In the genomic region with DNA sequence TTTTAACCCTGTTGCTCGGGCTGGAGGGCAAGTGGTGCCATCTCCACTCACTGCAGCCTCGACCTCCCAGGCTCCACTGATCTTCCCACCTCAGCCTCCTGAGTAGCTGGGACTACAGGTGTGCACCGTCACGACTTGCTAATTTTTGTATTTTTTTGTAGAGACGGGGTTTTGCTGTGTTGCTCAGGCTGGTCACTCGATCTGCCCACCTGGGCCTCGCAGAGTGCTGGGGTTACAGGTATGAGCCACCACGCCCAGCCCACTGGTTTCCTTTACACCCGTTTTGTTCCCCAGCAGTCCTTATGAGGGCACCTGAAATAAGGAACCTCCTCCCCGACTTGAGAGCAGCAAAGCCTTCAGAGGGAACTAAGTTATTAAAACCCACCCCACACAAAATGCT, we compare ENCODE assay signal across 14 cellular contexts. TPM values are rescaled to one million over a fixed set of nuclear protein-coding genes. Genes with fewer than 3 reads are reported as not detected.
DNase-seq lines count a peak whose midpoint lies in the region; ATAC-seq and TF ChIP-seq lines count a peak whose summit lies in the region.
"Not testable (repeated sequence)": the region's sequence is repeated elsewhere in the genome, so short reads cannot be mapped to it uniquely, and the experiment has no call there.
"Had no signal": no experiment of that assay in that cellular context is flagged by ENCODE, and none has a peak within 500 bp of the region (broad histone marks: within the 10 kb centered on the region; RNA-seq: fewer than 3 reads in every experiment).

No MANE protein-coding gene starts in this region.

- peak overlapping the region in 3 of 7 donors; percentile 30 to 75 (median 33) for H3K27ac Mint-ChIP-seq in CD4-positive, alpha-beta memory T cell
- H3K27ac Mint-ChIP-seq in activated CD4-positive, alpha-beta memory T cell treated with anti-CD3 and anti-CD28 coated beads for 36 hours = peak overlapping the region; percentile 73
- H3K27ac Mint-ChIP-seq in activated T-helper 2 cell treated with anti-CD3 and anti-CD28 coated beads, Interferon-gamma antibody, Interleukin-2, Interleukin-4, amounts not matched to agents 10 μg/mL and 5 μg/mL and 100 μg/mL, durations not matched to agents 14 hours and 24 hours and 36 hours = peak overlapping the region; percentile 62
- peak overlapping the region; percentile 60 for H3K27ac Mint-ChIP-seq in activated naive CD8-positive, alpha-beta T cell treated with anti-CD3 and anti-CD28 coated beads, Interleukin-2, amount 10 ng/mL, durations not matched to agents 7 days and 5 days
- H3K27ac Mint-ChIP-seq in naive thymus-derived CD4-positive, alpha-beta T cell = peak overlapping the region in 4 of 9 donors; percentile 5 to 67 (median 34)
- H3K27ac Mint-ChIP-seq in stimulated activated naive B cell treated with anti-CD40 and anti-IgM and Interleukin-4, amounts not matched to agents 10 μg/mL and 1 μg/mL and 100 μg/mL, for 72 hours = peak overlapping the region; percentile 56

- not testable (repeated sequence) for H3K27me3 Mint-ChIP-seq in CD4-positive, alpha-beta memory T cell; activated CD4-positive, alpha-beta memory T cell treated with anti-CD3 and anti-CD28 coated beads for 36 hours; activated T-helper 2 cell treated with anti-CD3 and anti-CD28 coated beads, Interferon-gamma antibody, Interleukin-2, Interleukin-4, amounts not matched to agents 10 μg/mL and 5 μg/mL and 100 μg/mL, durations not matched to agents 14 hours and 24 hours and 36 hours (ENCODE audit: low read depth); activated naive CD8-positive, alpha-beta T cell treated with anti-CD3 and anti-CD28 coated beads, Interleukin-2, amount 10 ng/mL, durations not matched to agents 7 days and 5 days; naive thymus-derived CD4-positive, alpha-beta T cell; stimulated activated naive B cell treated with anti-CD40 and anti-IgM and Interleukin-4, amounts not matched to agents 10 μg/mL and 1 μg/mL and 100 μg/mL, for 72 hours

- not testable (repeated sequence) for H3K9me2 ChIP-seq in PC-3 (replicated peaks; ENCODE audit: low read length)

- peaks cover 13 to 31% of the 10 kb centered on the region in 2 donors for H3K36me3 Mint-ChIP-seq in CD4-positive, alpha-beta memory T cell
- H3K36me3 Mint-ChIP-seq in activated CD4-positive, alpha-beta memory T cell treated with anti-CD3 and anti-CD28 coated beads for 36 hours = peaks cover 15% of the 10 kb centered on the region
- H3K36me3 Mint-ChIP-seq in activated T-helper 2 cell treated with anti-CD3 and anti-CD28 coated beads, Interferon-gamma antibody, Interleukin-2, Interleukin-4, amounts not matched to agents 10 μg/mL and 5 μg/mL and 100 μg/mL, durations not matched to agents 14 hours and 24 hours and 36 hours (ENCODE audit: low read depth) = peaks cover 33% of the 10 kb centered on the region
- H3K36me3 Mint-ChIP-seq in activated naive CD8-positive, alpha-beta T cell treated with anti-CD3 and anti-CD28 coated beads, Interleukin-2, amount 10 ng/mL, durations not matched to agents 7 days and 5 days = peaks cover 13% of the 10 kb centered on the region
- H3K36me3 Mint-ChIP-seq in naive thymus-derived CD4-positive, alpha-beta T cell = peaks cover 0 to 19% (median 10%) of the 10 kb centered on the region in 5 donors
- peaks cover 6 to 22% of the 10 kb centered on the region in 2 donors for H3K36me3 Mint-ChIP-seq in stimulated activated naive B cell treated with anti-CD40 and anti-IgM and Interleukin-4, amounts not matched to agents 10 μg/mL and 1 μg/mL and 100 μg/mL, for 72 hours

- not testable (repeated sequence) for H3K27me3 ChIP-seq in CD4-positive, alpha-beta memory T cell (ENCODE audit: insufficient read depth, low read length); PC-3 (ENCODE audit: low read length); naive thymus-derived CD4-positive, alpha-beta T cell (ENCODE audit: control insufficient read depth in 2 of 2, insufficient read depth in 2 of 2, low read length in 2 of 2)

- CTCF ChIA-PET in CD4-positive, alpha-beta memory T cell (lab: Charles Lee; ENCODE audit: partially characterized antibody); PC-3 (lab: Charles Lee); activated CD4-positive, alpha-beta memory T cell treated with anti-CD3 and anti-CD28 coated beads for 36 hours (lab: Charles Lee); naive thymus-derived CD4-positive, alpha-beta T cell (lab: Charles Lee): not testable (repeated sequence)

- H3K79me2 ChIP-seq in PC-3 (ENCODE audit: low read length) = peaks cover 59% of the 10 kb centered on the region

- not testable (repeated sequence) for H3K9me3 Mint-ChIP-seq in CD4-positive, alpha-beta memory T cell; activated CD4-positive, alpha-beta memory T cell treated with anti-CD3 and anti-CD28 coated beads for 36 hours; activated T-helper 2 cell treated with anti-CD3 and anti-CD28 coated beads, Interferon-gamma antibody, Interleukin-2, Interleukin-4, amounts not matched to agents 10 μg/mL and 5 μg/mL and 100 μg/mL, durations not matched to agents 14 hours and 24 hours and 36 hours; activated naive CD8-positive, alpha-beta T cell treated with anti-CD3 and anti-CD28 coated beads, Interleukin-2, amount 10 ng/mL, durations not matched to agents 7 days and 5 days; naive thymus-derived CD4-positive, alpha-beta T cell; stimulated activated naive B cell treated with anti-CD40 and anti-IgM and Interleukin-4, amounts not matched to agents 10 μg/mL and 1 μg/mL and 100 μg/mL, for 72 hours

- not testable (repeated sequence) for H3K9ac ChIP-seq in PC-3 (ENCODE audit: low read length)

- not testable (repeated sequence) for H2AFZ ChIP-seq in PC-3 (ENCODE audit: low read length)

- not testable (repeated sequence) for DNase-seq in CD4-positive, alpha-beta memory T cell; PC-3; activated CD4-positive, alpha-beta memory T cell treated with anti-CD3 and anti-CD28 coated beads for 36 hours; activated T-helper 2 cell treated with anti-CD3 and anti-CD28 coated beads, Interferon-gamma antibody, Interleukin-2, Interleukin-4, amounts not matched to agents 10 μg/mL and 5 μg/mL and 100 μg/mL, durations not matched to agents 14 hours and 24 hours and 36 hours (ENCODE audit: low spot score); activated naive CD8-positive, alpha-beta T cell treated with anti-CD3 and anti-CD28 coated beads, Interleukin-2, amount 10 ng/mL, durations not matched to agents 7 days and 5 days; naive thymus-derived CD4-positive, alpha-beta T cell; stimulated activated naive B cell treated with anti-CD40 and anti-IgM and Interleukin-4, amounts not matched to agents 10 μg/mL and 1 μg/mL and 100 μg/mL, for 72 hours

- not testable (repeated sequence) for H3K4me2 ChIP-seq in PC-3 (ENCODE audit: low read length)

- H3F3A ChIP-seq in PC-3 (ENCODE audit: low read length, unreplicated experiment) = not testable (repeated sequence)

- not testable (repeated sequence) for H3K9me3 ChIP-seq in CD4-positive, alpha-beta memory T cell (ENCODE audit: control insufficient read depth in 1 of 2, low read length in 2 of 2); PC-3 (ENCODE audit: low read length); naive thymus-derived CD4-positive, alpha-beta T cell (ENCODE audit: control insufficient read depth in 2 of 3, low read length in 3 of 3)

- POLR2A ChIA-PET in CD4-positive, alpha-beta memory T cell (lab: Charles Lee; ENCODE audit: partially characterized antibody); PC-3 (lab: Charles Lee; ENCODE audit: unreplicated experiment); activated CD4-positive, alpha-beta memory T cell treated with anti-CD3 and anti-CD28 coated beads for 36 hours (lab: Charles Lee); activated naive CD8-positive, alpha-beta T cell treated with anti-CD3 and anti-CD28 coated beads, Interleukin-2, amount 10 ng/mL, durations not matched to agents 7 days and 5 days (lab: Charles Lee); naive thymus-derived CD4-positive, alpha-beta T cell (lab: Charles Lee): not testable (repeated sequence)

- intact Hi-C loops in CD4-positive, alpha-beta memory T cell (cut with micrococcal nuclease) = loop anchor here (5.0 to 10.0 kb wide), 2 partner anchors 36 to 229 kb away; a partner anchor contains a TSS
- intact Hi-C loops in PC-3 (cut with micrococcal nuclease); activated T-helper 2 cell treated with anti-CD3 and anti-CD28 coated beads, Interferon-gamma antibody, Interleukin-2, Interleukin-4, amounts not matched to agents 10 μg/mL and 5 μg/mL and 100 μg/mL, durations not matched to agents 14 hours and 24 hours and 36 hours (cut with micrococcal nuclease): not testable (repeated sequence)
- intact Hi-C loops in activated CD4-positive, alpha-beta memory T cell treated with anti-CD3 and anti-CD28 coated beads for 36 hours (cut with micrococcal nuclease) = loop anchor here (5.0 to 10.0 kb wide), 2 partner anchors 116 to 239 kb away; no protein-coding TSS in a partner anchor
- intact Hi-C loops in naive thymus-derived CD4-positive, alpha-beta T cell (cut with micrococcal nuclease) = loop anchor here in 1 of 2 donors (5.0 kb wide), 1 partner anchor 226 kb away; a partner anchor contains a TSS

- peak overlapping the region in 5 of 8 donors; percentile 36 to 60 (median 48) for H3K4me3 Mint-ChIP-seq in CD4-positive, alpha-beta memory T cell
- not testable (repeated sequence) for H3K4me3 Mint-ChIP-seq in activated CD4-positive, alpha-beta memory T cell treated with anti-CD3 and anti-CD28 coated beads for 36 hours
- H3K4me3 Mint-ChIP-seq in activated T-helper 2 cell treated with anti-CD3 and anti-CD28 coated beads, Interferon-gamma antibody, Interleukin-2, Interleukin-4, amounts not matched to agents 10 μg/mL and 5 μg/mL and 100 μg/mL, durations not matched to agents 14 hours and 24 hours and 36 hours (ENCODE audit: low read depth) = peak overlapping the region; percentile 21
- H3K4me3 Mint-ChIP-seq in activated naive CD8-positive, alpha-beta T cell treated with anti-CD3 and anti-CD28 coated beads, Interleukin-2, amount 10 ng/mL, durations not matched to agents 7 days and 5 days = peak overlapping the region; percentile 30
- H3K4me3 Mint-ChIP-seq in naive thymus-derived CD4-positive, alpha-beta T cell = peak overlapping the region in 7 of 10 donors; percentile 6 to 73 (median 44)
- H3K4me3 Mint-ChIP-seq in stimulated activated naive B cell treated with anti-CD40 and anti-IgM and Interleukin-4, amounts not matched to agents 10 μg/mL and 1 μg/mL and 100 μg/mL, for 72 hours = peak overlapping the region; percentile 53 to 59

- not testable (repeated sequence) for TF ChIP-seq CTCF in PC-3 (conservative IDR thresholded peaks at IDR 0.05; ENCODE audit: low read depth, low read length)

- BruUV-seq in PC-3 (replicated peaks; lab: Mats Ljungman, UMichigan) = not testable (repeated sequence)

- H3K4me3 ChIP-seq in CD4-positive, alpha-beta memory T cell (ENCODE audit: low read length in 2 of 2); PC-3 (ENCODE audit: low read length); naive thymus-derived CD4-positive, alpha-beta T cell (ENCODE audit: low read length): not testable (repeated sequence)

- peaks cover 20 to 57% (median 36%) of the 10 kb centered on the region in 4 donors for H3K4me1 Mint-ChIP-seq in CD4-positive, alpha-beta memory T cell
- peaks cover 43% of the 10 kb centered on the region for H3K4me1 Mint-ChIP-seq in activated CD4-positive, alpha-beta memory T cell treated with anti-CD3 and anti-CD28 coated beads for 36 hours (ENCODE audit: low read depth)
- H3K4me1 Mint-ChIP-seq in activated T-helper 2 cell treated with anti-CD3 and anti-CD28 coated beads, Interferon-gamma antibody, Interleukin-2, Interleukin-4, amounts not matched to agents 10 μg/mL and 5 μg/mL and 100 μg/mL, durations not matched to agents 14 hours and 24 hours and 36 hours (ENCODE audit: low read depth) = peaks cover 30% of the 10 kb centered on the region
- H3K4me1 Mint-ChIP-seq in activated naive CD8-positive, alpha-beta T cell treated with anti-CD3 and anti-CD28 coated beads, Interleukin-2, amount 10 ng/mL, durations not matched to agents 7 days and 5 days = peaks cover 29% of the 10 kb centered on the region
- peaks cover 29 to 50% (median 42%) of the 10 kb centered on the region in 7 donors for H3K4me1 Mint-ChIP-seq in naive thymus-derived CD4-positive, alpha-beta T cell
- H3K4me1 Mint-ChIP-seq in stimulated activated naive B cell treated with anti-CD40 and anti-IgM and Interleukin-4, amounts not matched to agents 10 μg/mL and 1 μg/mL and 100 μg/mL, for 72 hours = peaks cover 24 to 57% of the 10 kb centered on the region in 2 donors

- not testable (repeated sequence) for H3K36me3 ChIP-seq in CD4-positive, alpha-beta memory T cell (ENCODE audit: insufficient read depth, low read length); PC-3 (ENCODE audit: low read depth, low read length)
- peaks cover 0 to 17% (median 0%) of the 10 kb centered on the region in 3 experiments for H3K36me3 ChIP-seq in naive thymus-derived CD4-positive, alpha-beta T cell (ENCODE audit: control insufficient read depth in 2 of 3, insufficient read depth in 3 of 3, low read length in 3 of 3)

- peaks cover 37% of the 10 kb centered on the region for H3K4me1 ChIP-seq in CD4-positive, alpha-beta memory T cell (ENCODE audit: insufficient read depth, low read length)
- peaks cover 21% of the 10 kb centered on the region for H3K4me1 ChIP-seq in PC-3 (ENCODE audit: insufficient read depth, low read length)
- H3K4me1 ChIP-seq in naive thymus-derived CD4-positive, alpha-beta T cell (ENCODE audit: control insufficient read depth in 2 of 2, insufficient read depth in 2 of 2, low read length in 2 of 2) = not testable (repeated sequence)

- H4K20me1 ChIP-seq in PC-3 (ENCODE audit: low read length) = peaks cover 21% of the 10 kb centered on the region

- not testable (repeated sequence) for H3K27ac ChIP-seq in CD4-positive, alpha-beta memory T cell (ENCODE audit: low read depth, low read length); naive thymus-derived CD4-positive, alpha-beta T cell (ENCODE audit: low read depth, low read length)
- peak overlapping the region; percentile 73 for H3K27ac ChIP-seq in PC-3 (ENCODE audit: low read length)

- ATAC-seq in PC-3; activated naive CD8-positive, alpha-beta T cell treated with anti-CD3 and anti-CD28 coated beads, Interleukin-2, amount 10 ng/mL, durations not matched to agents 7 days and 5 days (ENCODE audit: low read depth); naive thymus-derived CD4-positive, alpha-beta T cell; stimulated activated naive B cell treated with anti-CD40 and anti-IgM and Interleukin-4, amounts not matched to agents 10 μg/mL and 1 μg/mL and 100 μg/mL, for 72 hours (replicated peaks): not testable (repeated sequence)

RNA-seq across cellular contexts. Expression of a gene that starts 1.9 kb away (rescaled TPM):
- 1 to 10 TPM; 6.7 to 7.7 TPM for total RNA-seq in CD4-positive, alpha-beta memory T cell
- 1 to 10 TPM; 2.9 to 5.1 TPM for polyA plus RNA-seq in CD4-positive, alpha-beta memory T cell
- total RNA-seq in PC-3 (2014; rRNA removed) = 4.1 and 5.4 TPM in 2 replicates
- 1 to 10 TPM; 4.3 to 5.0 TPM for total RNA-seq in activated CD4-positive, alpha-beta memory T cell treated with anti-CD3 and anti-CD28 coated beads for 36 hours
- 6.5 and 7.3 TPM in 2 replicates for total RNA-seq in activated T-helper 2 cell treated with anti-CD3 and anti-CD28 coated beads, Interferon-gamma antibody, Interleukin-2, Interleukin-4, amounts not matched to agents 10 μg/mL and 5 μg/mL and 100 μg/mL, durations not matched to agents 14 hours and 24 hours and 36 hours
- total RNA-seq in activated naive CD8-positive, alpha-beta T cell treated with anti-CD3 and anti-CD28 coated beads, Interleukin-2, amount 10 ng/mL, durations not matched to agents 7 days and 5 days = 1 to 10 TPM; 6.2 to 7.8 TPM
- 1 to 10 TPM; 2.9 to 9.7 (median 6.5) TPM for total RNA-seq in naive thymus-derived CD4-positive, alpha-beta T cell
- 1 to 10 TPM; 5.2 to 5.6 TPM for polyA plus RNA-seq in naive thymus-derived CD4-positive, alpha-beta T cell

RNA-seq across cellular contexts. Expression of a gene that starts 2.0 kb away (rescaled TPM):
- total RNA-seq in CD4-positive, alpha-beta memory T cell = 100 to 1,000 TPM; 131 to 136 TPM
- polyA plus RNA-seq in CD4-positive, alpha-beta memory T cell = 100 to 1,000 TPM; 214 to 240 TPM
- total RNA-seq in PC-3 (2014; rRNA removed) = 163 and 181 TPM in 2 replicates
- total RNA-seq in activated CD4-positive, alpha-beta memory T cell treated with anti-CD3 and anti-CD28 coated beads for 36 hours = 100 to 1,000 TPM; 142 to 143 TPM
- total RNA-seq in activated T-helper 2 cell treated with anti-CD3 and anti-CD28 coated beads, Interferon-gamma antibody, Interleukin-2, Interleukin-4, amounts not matched to agents 10 μg/mL and 5 μg/mL and 100 μg/mL, durations not matched to agents 14 hours and 24 hours and 36 hours = 154 and 157 TPM in 2 replicates
- total RNA-seq in activated naive CD8-positive, alpha-beta T cell treated with anti-CD3 and anti-CD28 coated beads, Interleukin-2, amount 10 ng/mL, durations not matched to agents 7 days and 5 days = 100 to 1,000 TPM; 167 to 172 TPM
- 100 to 1,000 TPM; 120 to 180 (median 148) TPM for total RNA-seq in naive thymus-derived CD4-positive, alpha-beta T cell
- 100 to 1,000 TPM; 185 to 205 TPM for polyA plus RNA-seq in naive thymus-derived CD4-positive, alpha-beta T cell

RNA-seq across cellular contexts. Expression of a gene that starts 24.8 kb away (rescaled TPM):
- total RNA-seq in CD4-positive, alpha-beta memory T cell = not detected
- polyA plus RNA-seq in CD4-positive, alpha-beta memory T cell = under 1 TPM in 1 of 2 donors, not detected in 1; 0.15 TPM
- total RNA-seq in PC-3 (2014; rRNA removed) = not detected in 2 replicates
- not detected for total RNA-seq in activated CD4-positive, alpha-beta memory T cell treated with anti-CD3 and anti-CD28 coated beads for 36 hours
- not detected in 2 replicates for total RNA-seq in activated T-helper 2 cell treated with anti-CD3 and anti-CD28 coated beads, Interferon-gamma antibody, Interleukin-2, Interleukin-4, amounts not matched to agents 10 μg/mL and 5 μg/mL and 100 μg/mL, durations not matched to agents 14 hours and 24 hours and 36 hours
- total RNA-seq in activated naive CD8-positive, alpha-beta T cell treated with anti-CD3 and anti-CD28 coated beads, Interleukin-2, amount 10 ng/mL, durations not matched to agents 7 days and 5 days = under 1 TPM; 0.37 to 0.44 TPM
- not detected for total RNA-seq in naive thymus-derived CD4-positive, alpha-beta T cell
- polyA plus RNA-seq in naive thymus-derived CD4-positive, alpha-beta T cell = under 1 TPM in 1 of 2 donors, not detected in 1; 0.51 TPM
- total RNA-seq: CD8-positive, alpha-beta T cell; Daoy; H7; IMR-90; M059J; SK-MEL-5 had no signal
- polyA plus RNA-seq: A549, IMR-90 had no signal

RNA-seq across cellular contexts. Expression of a gene that starts 55.4 kb away (rescaled TPM):
- total RNA-seq in CD4-positive, alpha-beta memory T cell = 10 to 100 TPM; 86.5 to 95.8 TPM
- 100 to 1,000 TPM; 204 to 227 TPM for polyA plus RNA-seq in CD4-positive, alpha-beta memory T cell
- 158 and 200 TPM in 2 replicates for total RNA-seq in PC-3 (2014; rRNA removed)
- 10 to 100 TPM; 81.6 to 83.8 TPM for total RNA-seq in activated CD4-positive, alpha-beta memory T cell treated with anti-CD3 and anti-CD28 coated beads for 36 hours
- 109 TPM in 2 replicates for total RNA-seq in activated T-helper 2 cell treated with anti-CD3 and anti-CD28 coated beads, Interferon-gamma antibody, Interleukin-2, Interleukin-4, amounts not matched to agents 10 μg/mL and 5 μg/mL and 100 μg/mL, durations not matched to agents 14 hours and 24 hours and 36 hours
- total RNA-seq in activated naive CD8-positive, alpha-beta T cell treated with anti-CD3 and anti-CD28 coated beads, Interleukin-2, amount 10 ng/mL, durations not matched to agents 7 days and 5 days = 10 to 100 TPM; 85.6 to 87.6 TPM
- 10 to 100 TPM; 53.1 to 95.3 (median 83.7) TPM for total RNA-seq in naive thymus-derived CD4-positive, alpha-beta T cell
- polyA plus RNA-seq in naive thymus-derived CD4-positive, alpha-beta T cell = 100 to 1,000 TPM; 198 to 224 TPM
